ENCODE assay signal across 33 cellular contexts in the genomic region with DNA sequence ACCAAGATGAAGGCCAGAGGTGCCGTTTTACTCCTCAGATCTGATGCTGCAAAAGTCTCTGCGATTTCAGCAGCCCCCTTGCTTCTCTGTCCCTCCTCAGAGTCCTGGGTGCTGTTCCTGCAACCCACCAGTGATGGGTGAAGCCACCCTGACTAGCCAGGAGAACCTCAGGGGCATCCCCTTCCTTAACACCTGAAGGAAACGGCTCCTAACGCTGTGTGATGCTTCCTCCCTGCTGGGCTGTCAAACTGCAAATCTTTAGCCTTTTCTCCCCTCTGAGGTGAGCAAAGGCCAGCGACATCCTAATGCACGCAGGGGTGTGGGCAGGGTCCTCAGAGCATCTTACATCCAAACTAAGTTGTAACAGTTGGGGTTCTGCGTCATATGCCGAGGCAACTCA.
"Had no signal": no experiment of that assay in that cellular context is flagged by ENCODE, and none has a peak within 500 bp of the region (broad histone marks: within the 10 kb centered on the region; RNA-seq: fewer than 3 reads in every experiment).

No MANE protein-coding gene starts in this region.

- ATAC-seq: activated CD4-positive, alpha-beta T cell treated with anti-CD3 and anti-CD28 coated beads for 36 hours; activated CD8-positive, alpha-beta memory T cell treated with anti-CD3 and anti-CD28 coated beads, Interleukin-2, amount 10 ng/mL, durations not matched to agents 7 days and 5 days; activated CD8-positive, alpha-beta T cell treated with anti-CD3 and anti-CD28 coated beads, Interleukin-2, amount 10 ng/mL, durations not matched to agents 7 days and 5 days; activated naive CD8-positive, alpha-beta T cell treated with anti-CD3 and anti-CD28 coated beads, Interleukin-2, amount 50 U/mL, for 24 hours; body of pancreas; foreskin keratinocyte; gastrocnemius medialis; T-helper 17 cell had no signal

- H3K4me1 Mint-ChIP-seq: activated CD4-positive, alpha-beta T cell treated with anti-CD3 and anti-CD28 coated beads for 36 hours; activated CD4-positive, alpha-beta T cell treated with anti-CD3 and anti-CD28 coated beads, Interleukin-2, amount 10 ng/mL, durations not matched to agents 24 days and 14 days; activated CD8-positive, alpha-beta memory T cell treated with anti-CD3 and anti-CD28 coated beads, Interleukin-2, amount 10 ng/mL, durations not matched to agents 7 days and 5 days; activated naive CD4-positive, alpha-beta T cell treated with anti-CD3 and anti-CD28 coated beads, Interleukin-2, amount 50 U/mL, for 24 hours; activated naive CD8-positive, alpha-beta T cell treated with anti-CD3 and anti-CD28 coated beads for 36 hours; endodermal cell had no signal

- H3K36me3 Mint-ChIP-seq: activated CD4-positive, alpha-beta memory T cell treated with anti-CD3 and anti-CD28 coated beads for 36 hours; activated CD8-positive, alpha-beta memory T cell treated with anti-CD3 and anti-CD28 coated beads, Interleukin-2, amount 10 ng/mL, durations not matched to agents 7 days and 5 days; activated naive CD8-positive, alpha-beta T cell treated with anti-CD3 and anti-CD28 coated beads for 36 hours had no signal

- H3K27ac ChIP-seq: adrenal gland, body of pancreas, esophagus muscularis mucosa, foreskin keratinocyte, gastrocnemius medialis, heart left ventricle had no signal

- H3K4me3 ChIP-seq: adrenal gland, body of pancreas, esophagus muscularis mucosa, gastrocnemius medialis, heart left ventricle had no signal

- DNase-seq: activated CD4-positive, alpha-beta memory T cell treated with anti-CD3 and anti-CD28 coated beads for 36 hours; activated CD4-positive, alpha-beta T cell treated with anti-CD3 and anti-CD28 coated beads for 36 hours; activated CD4-positive, alpha-beta T cell treated with anti-CD3 and anti-CD28 coated beads, Interleukin-2, amount 10 ng/mL, durations not matched to agents 24 days and 14 days; activated CD4-positive, CD25-positive, alpha-beta regulatory T cell; activated CD4-positive, CD25-positive, alpha-beta regulatory T cell treated with anti-CD3 and anti-CD28 coated beads, Interleukin-2, amount 50 U/mL, for 72 hours; activated CD8-positive, alpha-beta memory T cell treated with anti-CD3 and anti-CD28 coated beads, Interleukin-2, amount 50 U/mL, for 4 hours; activated CD8-positive, alpha-beta T cell treated with anti-CD3 and anti-CD28 coated beads, Interleukin-2, amount 10 ng/mL, durations not matched to agents 7 days and 5 days; activated effector memory CD4-positive, alpha-beta T cell treated with anti-CD3 and anti-CD28 coated beads, Interleukin-2, amount 50 U/mL, for 16 hours; activated naive CD4-positive, alpha-beta T cell treated with anti-CD3 and anti-CD28 coated beads for 36 hours; activated naive CD8-positive, alpha-beta T cell treated with anti-CD3 and anti-CD28 coated beads for 36 hours; activated naive CD8-positive, alpha-beta T cell treated with anti-CD3 and anti-CD28 coated beads, Interleukin-2, amount 50 U/mL, for 24 hours; activated T-cell treated with anti-CD3 and anti-CD28 coated beads, Interleukin-2, amount 50 U/mL, for 1 hour; amygdala; aorta; body of pancreas; effector CD8-positive, alpha-beta T cell; endodermal cell; erythroblast; foreskin keratinocyte; gastrocnemius medialis; glutamatergic neuron; heart left ventricle; T-helper 1 cell; T-helper 17 cell; T1000 had no signal

- H3K4me1 ChIP-seq: adrenal gland, body of pancreas, foreskin keratinocyte, gastrocnemius medialis had no signal

- H3K27me3 ChIP-seq: adrenal gland, body of pancreas, esophagus muscularis mucosa, foreskin keratinocyte, gastrocnemius medialis, heart left ventricle had no signal

- H3K9me3 ChIP-seq: adrenal gland, body of pancreas, esophagus muscularis mucosa, gastrocnemius medialis, heart left ventricle had no signal

- FAIRE-seq: colon had no signal

- H3K9me3 Mint-ChIP-seq: activated CD4-positive, alpha-beta memory T cell treated with anti-CD3 and anti-CD28 coated beads for 36 hours; activated CD4-positive, alpha-beta T cell treated with anti-CD3 and anti-CD28 coated beads, Interleukin-2, amount 10 ng/mL, durations not matched to agents 24 days and 14 days; activated naive CD4-positive, alpha-beta T cell treated with anti-CD3 and anti-CD28 coated beads for 36 hours; activated naive CD4-positive, alpha-beta T cell treated with anti-CD3 and anti-CD28 coated beads, Interleukin-2, amount 50 U/mL, for 24 hours; activated naive CD8-positive, alpha-beta T cell treated with anti-CD3 and anti-CD28 coated beads for 36 hours; activated naive CD8-positive, alpha-beta T cell treated with anti-CD3 and anti-CD28 coated beads, Interleukin-2, amount 50 U/mL, for 24 hours; activated T-helper 1 cell treated with anti-CD3 and anti-CD28 coated beads, Interleukin-12 subunit alpha, Interleukin-12 subunit beta, Interleukin-2, Interleukin-4 antibody, amounts not matched to agents 30 ng/mL and 10 ng/mL and 1 ng/mL, durations not matched to agents 14 hours and 24 hours and 36 hours; activated T-helper 2 cell treated with anti-CD3 and anti-CD28 coated beads, Interferon-gamma antibody, Interleukin-2, Interleukin-4, amounts not matched to agents 10 μg/mL and 5 μg/mL and 100 μg/mL, durations not matched to agents 14 hours and 24 hours and 36 hours; endodermal cell; T-helper 2 cell treated with Interferon-gamma antibody and Interleukin-4, amounts not matched to agents 5 μg/mL and 100 μg/mL, for 36 hours had no signal

- H3K36me3 ChIP-seq: adrenal gland had no signal

- H3K27me3 Mint-ChIP-seq: activated CD4-positive, alpha-beta memory T cell treated with anti-CD3 and anti-CD28 coated beads for 36 hours; activated CD4-positive, alpha-beta T cell treated with anti-CD3 and anti-CD28 coated beads for 36 hours; activated CD8-positive, alpha-beta memory T cell treated with anti-CD3 and anti-CD28 coated beads, Interleukin-2, amount 10 ng/mL, durations not matched to agents 7 days and 5 days; activated naive CD4-positive, alpha-beta T cell treated with anti-CD3 and anti-CD28 coated beads, Interleukin-2, amount 50 U/mL, for 24 hours; activated naive CD8-positive, alpha-beta T cell treated with anti-CD3 and anti-CD28 coated beads for 36 hours; activated naive CD8-positive, alpha-beta T cell treated with anti-CD3 and anti-CD28 coated beads, Interleukin-2, amount 50 U/mL, for 24 hours had no signal

- H3K4me3 Mint-ChIP-seq: activated CD4-positive, alpha-beta memory T cell treated with anti-CD3 and anti-CD28 coated beads for 36 hours; activated CD4-positive, alpha-beta T cell treated with anti-CD3 and anti-CD28 coated beads for 36 hours; activated CD4-positive, alpha-beta T cell treated with anti-CD3 and anti-CD28 coated beads, Interleukin-2, amount 10 ng/mL, durations not matched to agents 24 days and 14 days; activated CD8-positive, alpha-beta memory T cell treated with anti-CD3 and anti-CD28 coated beads, Interleukin-2, amount 10 ng/mL, durations not matched to agents 7 days and 5 days; activated CD8-positive, alpha-beta T cell treated with anti-CD3 and anti-CD28 coated beads, Interleukin-2, amount 10 ng/mL, durations not matched to agents 7 days and 5 days; activated naive CD4-positive, alpha-beta T cell treated with anti-CD3 and anti-CD28 coated beads for 36 hours; activated naive CD4-positive, alpha-beta T cell treated with anti-CD3 and anti-CD28 coated beads, Interleukin-2, amount 50 U/mL, for 24 hours; activated naive CD8-positive, alpha-beta T cell treated with anti-CD3 and anti-CD28 coated beads for 36 hours; activated naive CD8-positive, alpha-beta T cell treated with anti-CD3 and anti-CD28 coated beads, Interleukin-2, amount 50 U/mL, for 24 hours; activated T-helper 1 cell treated with anti-CD3 and anti-CD28 coated beads, Interleukin-12 subunit alpha, Interleukin-12 subunit beta, Interleukin-2, Interleukin-4 antibody, amounts not matched to agents 30 ng/mL and 10 ng/mL and 1 ng/mL, durations not matched to agents 14 hours and 24 hours and 36 hours; endodermal cell; T-helper 17 cell; T-helper 2 cell treated with Interferon-gamma antibody and Interleukin-4, amounts not matched to agents 5 μg/mL and 100 μg/mL, for 36 hours had no signal

- H3K27ac Mint-ChIP-seq: activated CD4-positive, alpha-beta memory T cell treated with anti-CD3 and anti-CD28 coated beads for 36 hours; activated CD4-positive, alpha-beta T cell treated with anti-CD3 and anti-CD28 coated beads for 36 hours; activated CD4-positive, alpha-beta T cell treated with anti-CD3 and anti-CD28 coated beads, Interleukin-2, amount 10 ng/mL, durations not matched to agents 24 days and 14 days; activated CD8-positive, alpha-beta memory T cell treated with anti-CD3 and anti-CD28 coated beads, Interleukin-2, amount 10 ng/mL, durations not matched to agents 7 days and 5 days; activated CD8-positive, alpha-beta T cell treated with anti-CD3 and anti-CD28 coated beads, Interleukin-2, amount 10 ng/mL, durations not matched to agents 7 days and 5 days; activated naive CD4-positive, alpha-beta T cell treated with anti-CD3 and anti-CD28 coated beads for 36 hours; activated naive CD4-positive, alpha-beta T cell treated with anti-CD3 and anti-CD28 coated beads, Interleukin-2, amount 50 U/mL, for 24 hours; activated naive CD8-positive, alpha-beta T cell treated with anti-CD3 and anti-CD28 coated beads for 36 hours; activated naive CD8-positive, alpha-beta T cell treated with anti-CD3 and anti-CD28 coated beads, Interleukin-2, amount 50 U/mL, for 24 hours; activated T-helper 1 cell treated with anti-CD3 and anti-CD28 coated beads, Interleukin-12 subunit alpha, Interleukin-12 subunit beta, Interleukin-2, Interleukin-4 antibody, amounts not matched to agents 30 ng/mL and 10 ng/mL and 1 ng/mL, durations not matched to agents 14 hours and 24 hours and 36 hours; activated T-helper 2 cell treated with anti-CD3 and anti-CD28 coated beads, Interferon-gamma antibody, Interleukin-2, Interleukin-4, amounts not matched to agents 10 μg/mL and 5 μg/mL and 100 μg/mL, durations not matched to agents 14 hours and 24 hours and 36 hours; endodermal cell; T-helper 17 cell; T-helper 2 cell treated with Interferon-gamma antibody and Interleukin-4, amounts not matched to agents 5 μg/mL and 100 μg/mL, for 36 hours had no signal
